ENCODE assay signal across 7 cellular contexts in the genomic region with DNA sequence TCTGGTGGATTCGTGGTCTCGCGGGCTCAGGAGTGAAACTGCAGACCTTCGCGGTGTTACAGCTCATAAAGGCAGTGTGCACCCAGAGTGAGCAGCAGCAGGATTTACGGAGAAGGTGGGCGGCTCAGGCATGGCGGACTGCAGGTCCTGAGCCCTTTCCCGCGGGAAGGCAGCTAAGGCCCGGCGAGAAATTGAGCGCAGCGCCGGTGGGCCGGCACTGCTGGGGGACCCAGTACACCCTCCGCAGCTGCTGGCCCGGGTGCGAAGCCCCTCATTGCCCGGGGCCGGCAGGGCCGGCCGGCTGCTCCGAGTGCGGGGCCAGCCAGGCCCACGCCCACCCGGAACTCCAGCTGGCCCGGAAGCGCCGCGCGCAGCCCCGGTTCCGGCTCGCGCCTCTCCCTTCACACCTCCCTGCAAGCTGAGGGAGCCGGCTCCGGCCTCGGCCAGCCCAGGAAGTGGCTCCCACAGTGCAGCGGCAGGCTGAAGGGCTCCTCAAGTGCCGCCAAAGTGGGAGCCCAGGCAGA.
DNase-seq lines count a peak whose midpoint lies in the region; ATAC-seq and TF ChIP-seq lines count a peak whose summit lies in the region.
"Not testable (repeated sequence)": the region's sequence is repeated elsewhere in the genome, so short reads cannot be mapped to it uniquely, and the experiment has no call there.

No MANE protein-coding gene starts in this region.

- H3K36me3 ChIP-seq in GM23338 (ENCODE audit: insufficient read depth); RWPE2 (ENCODE audit: low read depth): not testable (repeated sequence)

- not testable (repeated sequence) for H3K27ac ChIP-seq in GM23338 (ENCODE audit: low read depth); RWPE2 (ENCODE audit: poor library complexity, severe bottlenecking)

- not testable (repeated sequence) for H3K27me3 ChIP-seq in GM23338 (ENCODE audit: insufficient read depth); RWPE2 (ENCODE audit: insufficient read depth, poor library complexity, severe bottlenecking)

- not testable (repeated sequence) for ATAC-seq in GM23338, left ventricle myocardium superior
- ATAC-seq in RWPE2 (ENCODE audit: low read depth), result peak; percentile 45; the same call in 1 of the 3 replicates

- not testable (repeated sequence) for DNase-seq in GM23338 (ENCODE audit: low spot score); RWPE2 (ENCODE audit: low spot score)
- peak; percentile 52 for DNase-seq in activated effector memory CD4-positive, alpha-beta T cell treated with anti-CD3 and anti-CD28 coated beads, Interleukin-2, amount 50 U/mL, for 16 hours
- DNase-seq in chondrocyte (ENCODE audit: low spot score), result peak; percentile 63
- DNase-seq in left ventricle myocardium superior, result peak; percentile 15
- peak; percentile 74 for DNase-seq in mesenteric fat pad (ENCODE audit: low spot score)
- DNase-seq in type B pancreatic cell (ENCODE audit: extremely low spot score, unreplicated experiment), result peak; percentile 64

- H4K20me1 ChIP-seq in GM23338 (replicated peaks; ENCODE audit: insufficient read depth), result not testable (repeated sequence)

- not testable (repeated sequence) for H3K27me3 Mint-ChIP-seq in GM23338 (ENCODE audit: insufficient read depth, low read depth, poor library complexity); chondrocyte (ENCODE audit: low read depth); type B pancreatic cell

- not testable (repeated sequence) for H3K79me2 ChIP-seq in GM23338 (replicated peaks; ENCODE audit: insufficient read depth)

- H3K4me2 ChIP-seq in GM23338, result not testable (repeated sequence)

- not testable (repeated sequence) for H3K27ac Mint-ChIP-seq in GM23338; chondrocyte (ENCODE audit: unreplicated experiment); type B pancreatic cell

- not testable (repeated sequence) for H3K9me3 ChIP-seq in RWPE2 (ENCODE audit: severe bottlenecking)

- not testable (repeated sequence) for H3K4me3 Mint-ChIP-seq in GM23338; chondrocyte (ENCODE audit: unreplicated experiment); type B pancreatic cell

- H3K4me1 ChIP-seq in GM23338 (ENCODE audit: insufficient read depth); RWPE2 (ENCODE audit: insufficient read depth, poor library complexity, severe bottlenecking): not testable (repeated sequence)

- H3K36me3 Mint-ChIP-seq in GM23338 (ENCODE audit: low read depth); chondrocyte (ENCODE audit: low read depth); type B pancreatic cell: not testable (repeated sequence)

- intact Hi-C loops in left ventricle myocardium superior (cut with micrococcal nuclease), result not testable (repeated sequence)

- not testable (repeated sequence) for TF ChIP-seq CTCF in GM23338 (conservative IDR thresholded peaks at IDR 0.05; ENCODE audit: low read depth in 2 of 2); RWPE2 (IDR thresholded peaks at IDR 0.05; ENCODE audit: poor library complexity, severe bottlenecking); chondrocyte (IDR thresholded peaks at IDR 0.05); type B pancreatic cell (conservative IDR thresholded peaks at IDR 0.05)

- H3K9me2 ChIP-seq in GM23338 (ENCODE audit: insufficient read depth), result not testable (repeated sequence)

- not testable (repeated sequence) for H3K4me3 ChIP-seq in GM23338
- peak overlapping the region; percentile 34 for H3K4me3 ChIP-seq in RWPE2 (ENCODE audit: severe bottlenecking)

- not testable (repeated sequence) for H3K4me1 Mint-ChIP-seq in GM23338; chondrocyte (ENCODE audit: low read depth); type B pancreatic cell (ENCODE audit: unreplicated experiment)

- H3K9me3 Mint-ChIP-seq in GM23338; chondrocyte (ENCODE audit: low read depth); type B pancreatic cell: not testable (repeated sequence)

- not testable (repeated sequence) for H3F3A ChIP-seq in GM23338 (replicated peaks; ENCODE audit: low read depth)

- peak overlapping the region; percentile 85 for H2AFZ ChIP-seq in GM23338
